Comparison of ENCODE assay signal across 20 cellular contexts in the genomic region with DNA sequence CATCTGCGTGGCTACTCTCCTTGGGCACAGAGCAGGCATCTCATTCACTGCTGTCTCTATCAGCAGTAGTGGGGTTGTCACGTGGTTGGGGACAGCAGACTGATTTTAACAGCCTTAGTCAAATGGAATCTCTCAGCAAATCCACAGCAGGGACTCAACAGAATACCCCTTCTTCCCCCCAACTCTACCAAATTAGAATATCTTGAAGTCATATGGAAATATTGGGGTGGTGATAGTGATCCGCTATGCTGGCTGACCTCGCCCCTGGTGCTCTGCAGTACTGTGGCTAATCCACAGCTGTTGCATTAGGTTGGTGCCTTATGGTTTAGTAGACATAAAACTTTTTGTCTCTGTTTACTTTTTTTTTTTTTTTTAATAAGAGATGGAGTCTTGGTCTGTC.
"Had no signal": no experiment of that assay in that cellular context is flagged by ENCODE, and none has a peak within 500 bp of the region (broad histone marks: within the 10 kb centered on the region; RNA-seq: fewer than 3 reads in every experiment).

No MANE protein-coding gene starts in this region.

- H3K27ac ChIP-seq: RWPE1 had no signal

- H3K36me3 ChIP-seq: MG63 had no signal

- DNase-seq: Karpas-422, KG1, MG63, NCI-H1092 treated with DMSO at 0.1 percent for 48 hours, NCI-H1436, NCI-H187, NCI-H2029, NCI-H2081 treated with DMSO at 0.1 percent for 48 hours, NCI-H2171, NCI-H226, NCI-H446, NCI-H510A, NCI-H524 treated with DMSO at 0.1 percent for 48 hours, NCI-H69, NCI-H774, PC-3, SHP77, SK-N-SH had no signal

- H3K4me2 ChIP-seq: SK-N-SH had no signal

- H3K27me3 ChIP-seq: MG63 had no signal

- H3K9ac ChIP-seq: SK-N-SH had no signal

- ATAC-seq: Panc1, PC-3 had no signal

- H3K4me3 ChIP-seq: MG63 had no signal

- H3K9me3 ChIP-seq: MG63, SK-N-SH had no signal
